ENCODE assay signal across 1 cellular context in the genomic region with DNA sequence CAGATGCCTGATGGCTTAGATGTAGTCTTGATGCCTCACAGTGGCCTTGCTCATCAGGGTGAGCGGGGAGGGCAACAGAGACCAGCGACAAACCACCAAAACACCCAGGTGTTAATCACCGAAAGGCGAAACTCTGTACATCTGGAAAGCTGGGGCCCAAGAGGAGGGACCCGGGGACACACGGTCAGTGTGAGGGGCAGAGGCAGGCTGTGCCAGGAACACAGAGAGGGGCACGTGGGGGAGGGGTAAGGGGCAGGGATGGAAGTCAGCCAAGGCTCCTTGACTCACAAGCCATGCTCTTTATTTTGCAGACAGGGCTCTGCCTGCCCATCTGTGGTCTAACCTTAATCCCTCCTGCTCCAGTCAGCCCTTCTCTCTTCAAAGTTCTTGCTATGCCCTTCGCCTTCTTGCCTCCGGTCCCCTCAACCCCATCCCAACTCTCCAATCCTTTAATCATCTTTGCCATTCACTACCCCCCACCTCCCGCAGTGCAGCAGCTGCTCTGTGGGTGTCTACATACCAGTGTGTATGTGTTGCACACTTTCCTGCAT.
TF ChIP-seq lines count a peak whose summit lies in the region.

No MANE protein-coding gene starts in this region.

TF ChIP-seq in GM12878, 131 proteins besides CTCF, POLR2A, EP300 and RAD21 (continued from another document):
- TF ChIP-seq, protein P1, sequence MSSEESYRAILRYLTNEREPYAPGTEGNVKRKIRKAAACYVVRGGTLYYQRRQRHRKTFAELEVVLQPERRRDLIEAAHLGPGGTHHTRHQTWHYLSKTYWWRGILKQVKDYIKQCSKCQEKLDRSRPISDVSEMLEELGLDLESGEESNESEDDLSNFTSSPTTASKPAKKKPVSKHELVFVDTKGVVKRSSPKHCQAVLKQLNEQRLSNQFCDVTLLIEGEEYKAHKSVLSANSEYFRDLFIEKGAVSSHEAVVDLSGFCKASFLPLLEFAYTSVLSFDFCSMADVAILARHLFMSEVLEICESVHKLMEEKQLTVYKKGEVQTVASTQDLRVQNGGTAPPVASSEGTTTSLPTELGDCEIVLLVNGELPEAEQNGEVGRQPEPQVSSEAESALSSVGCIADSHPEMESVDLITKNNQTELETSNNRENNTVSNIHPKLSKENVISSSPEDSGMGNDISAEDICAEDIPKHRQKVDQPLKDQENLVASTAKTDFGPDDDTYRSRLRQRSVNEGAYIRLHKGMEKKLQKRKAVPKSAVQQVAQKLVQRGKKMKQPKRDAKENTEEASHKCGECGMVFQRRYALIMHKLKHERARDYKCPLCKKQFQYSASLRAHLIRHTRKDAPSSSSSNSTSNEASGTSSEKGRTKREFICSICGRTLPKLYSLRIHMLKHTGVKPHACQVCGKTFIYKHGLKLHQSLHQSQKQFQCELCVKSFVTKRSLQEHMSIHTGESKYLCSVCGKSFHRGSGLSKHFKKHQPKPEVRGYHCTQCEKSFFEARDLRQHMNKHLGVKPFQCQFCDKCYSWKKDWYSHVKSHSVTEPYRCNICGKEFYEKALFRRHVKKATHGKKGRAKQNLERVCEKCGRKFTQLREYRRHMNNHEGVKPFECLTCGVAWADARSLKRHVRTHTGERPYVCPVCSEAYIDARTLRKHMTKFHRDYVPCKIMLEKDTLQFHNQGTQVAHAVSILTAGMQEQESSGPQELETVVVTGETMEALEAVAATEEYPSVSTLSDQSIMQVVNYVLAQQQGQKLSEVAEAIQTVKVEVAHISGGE (CRISPR knock-in tag; IDR thresholded peaks at IDR 0.05), result no peak
- TF ChIP-seq BACH1 (IDR thresholded peaks at IDR 0.05; ENCODE audit: borderline replicate concordance), result no peak
- TF ChIP-seq NR2C1 (IDR thresholded peaks at IDR 0.05), result no peak
- TF ChIP-seq ZNF207 (IDR thresholded peaks at IDR 0.05; ENCODE audit: borderline replicate concordance), result no peak
- TF ChIP-seq, protein P2, sequence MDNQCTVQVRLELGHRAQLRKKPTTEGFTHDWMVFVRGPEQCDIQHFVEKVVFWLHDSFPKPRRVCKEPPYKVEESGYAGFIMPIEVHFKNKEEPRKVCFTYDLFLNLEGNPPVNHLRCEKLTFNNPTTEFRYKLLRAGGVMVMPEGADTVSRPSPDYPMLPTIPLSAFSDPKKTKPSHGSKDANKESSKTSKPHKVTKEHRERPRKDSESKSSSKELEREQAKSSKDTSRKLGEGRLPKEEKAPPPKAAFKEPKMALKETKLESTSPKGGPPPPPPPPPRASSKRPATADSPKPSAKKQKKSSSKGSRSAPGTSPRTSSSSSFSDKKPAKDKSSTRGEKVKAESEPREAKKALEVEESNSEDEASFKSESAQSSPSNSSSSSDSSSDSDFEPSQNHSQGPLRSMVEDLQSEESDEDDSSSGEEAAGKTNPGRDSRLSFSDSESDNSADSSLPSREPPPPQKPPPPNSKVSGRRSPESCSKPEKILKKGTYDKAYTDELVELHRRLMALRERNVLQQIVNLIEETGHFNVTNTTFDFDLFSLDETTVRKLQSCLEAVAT (IDR thresholded peaks at IDR 0.05), result no peak
- TF ChIP-seq MTA2 (IDR thresholded peaks at IDR 0.05; ENCODE audit: low read depth), result 0 out of 2 replicates have a peak, but pooled peaks have one; percentile 38
- no peak for TF ChIP-seq SRF (IDR thresholded peaks at IDR 0.05; ENCODE audit: low read depth in 2 of 2, low read length in 2 of 2)
- TF ChIP-seq POLR2AphosphoS5 (IDR thresholded peaks at IDR 0.05; ENCODE audit: low read length), result no peak
- TF ChIP-seq TCF3 (IDR thresholded peaks at IDR 0.05; ENCODE audit: borderline replicate concordance, insufficient read depth, low read depth, low read length), result peak; percentile 67; the same call in 1 of the 2 replicates
- no peak for TF ChIP-seq IRF5 (IDR thresholded peaks at IDR 0.05; ENCODE audit: borderline replicate concordance)
- TF ChIP-seq BHLHE40 (IDR thresholded peaks at IDR 0.05; ENCODE audit: borderline replicate concordance in 1 of 2, low read depth in 2 of 2, low read length in 1 of 2), result no peak
- no peak for TF ChIP-seq ZNF384 (IDR thresholded peaks at IDR 0.05; ENCODE audit: borderline replicate concordance, low read depth, low read length)
- TF ChIP-seq EGR1 (IDR thresholded peaks at IDR 0.05; ENCODE audit: borderline replicate concordance in 1 of 2, low read depth in 2 of 2, low read length in 2 of 2), result no peak
- TF ChIP-seq RUNX3 (IDR thresholded peaks at IDR 0.05; ENCODE audit: low read length), result no peak
- peak; percentile 25; the same call in 1 of the 2 replicates for TF ChIP-seq IKZF1 (conservative IDR thresholded peaks at IDR 0.05)
- TF ChIP-seq TCF12 (IDR thresholded peaks at IDR 0.05; ENCODE audit: low read depth, low read length), result 0 out of 2 replicates have a peak, but pooled peaks have one; percentile 4
- TF ChIP-seq CHD2 (IDR thresholded peaks at IDR 0.05; ENCODE audit: borderline replicate concordance, low read depth, low read length), result no peak; the same call in 1 of the 2 replicates
- TF ChIP-seq STAT3 (IDR thresholded peaks at IDR 0.05; ENCODE audit: low read depth, low read length), result no peak
- TF ChIP-seq, protein P3, sequence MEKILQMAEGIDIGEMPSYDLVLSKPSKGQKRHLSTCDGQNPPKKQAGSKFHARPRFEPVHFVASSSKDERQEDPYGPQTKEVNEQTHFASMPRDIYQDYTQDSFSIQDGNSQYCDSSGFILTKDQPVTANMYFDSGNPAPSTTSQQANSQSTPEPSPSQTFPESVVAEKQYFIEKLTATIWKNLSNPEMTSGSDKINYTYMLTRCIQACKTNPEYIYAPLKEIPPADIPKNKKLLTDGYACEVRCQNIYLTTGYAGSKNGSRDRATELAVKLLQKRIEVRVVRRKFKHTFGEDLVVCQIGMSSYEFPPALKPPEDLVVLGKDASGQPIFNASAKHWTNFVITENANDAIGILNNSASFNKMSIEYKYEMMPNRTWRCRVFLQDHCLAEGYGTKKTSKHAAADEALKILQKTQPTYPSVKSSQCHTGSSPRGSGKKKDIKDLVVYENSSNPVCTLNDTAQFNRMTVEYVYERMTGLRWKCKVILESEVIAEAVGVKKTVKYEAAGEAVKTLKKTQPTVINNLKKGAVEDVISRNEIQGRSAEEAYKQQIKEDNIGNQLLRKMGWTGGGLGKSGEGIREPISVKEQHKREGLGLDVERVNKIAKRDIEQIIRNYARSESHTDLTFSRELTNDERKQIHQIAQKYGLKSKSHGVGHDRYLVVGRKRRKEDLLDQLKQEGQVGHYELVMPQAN (conservative IDR thresholded peaks at IDR 0.05), result no peak
- TF ChIP-seq SMAD5 (IDR thresholded peaks at IDR 0.05; ENCODE audit: low read depth), result no peak
- TF ChIP-seq TAF1 (IDR thresholded peaks at IDR 0.05; ENCODE audit: borderline replicate concordance, low read depth, low read length), result no peak
- no peak for TF ChIP-seq REST (IDR thresholded peaks at IDR 0.05; ENCODE audit: low read depth, low read length)
- no peak for TF ChIP-seq CREM (IDR thresholded peaks at IDR 0.05; ENCODE audit: low read depth)
- no peak for TF ChIP-seq MXI1 (IDR thresholded peaks at IDR 0.05; ENCODE audit: low read depth, low read length)
- no peak for TF ChIP-seq FOXK2 (IDR thresholded peaks at IDR 0.05)
- no peak for TF ChIP-seq IKZF2 (IDR thresholded peaks at IDR 0.05)
- no peak for TF ChIP-seq EZH2 (IDR thresholded peaks at IDR 0.05; ENCODE audit: borderline replicate concordance, control insufficient read depth, low read depth, low read length)
- TF ChIP-seq TBL1XR1 (IDR thresholded peaks at IDR 0.05; ENCODE audit: low read depth, low read length), result no peak
- TF ChIP-seq, protein P4, sequence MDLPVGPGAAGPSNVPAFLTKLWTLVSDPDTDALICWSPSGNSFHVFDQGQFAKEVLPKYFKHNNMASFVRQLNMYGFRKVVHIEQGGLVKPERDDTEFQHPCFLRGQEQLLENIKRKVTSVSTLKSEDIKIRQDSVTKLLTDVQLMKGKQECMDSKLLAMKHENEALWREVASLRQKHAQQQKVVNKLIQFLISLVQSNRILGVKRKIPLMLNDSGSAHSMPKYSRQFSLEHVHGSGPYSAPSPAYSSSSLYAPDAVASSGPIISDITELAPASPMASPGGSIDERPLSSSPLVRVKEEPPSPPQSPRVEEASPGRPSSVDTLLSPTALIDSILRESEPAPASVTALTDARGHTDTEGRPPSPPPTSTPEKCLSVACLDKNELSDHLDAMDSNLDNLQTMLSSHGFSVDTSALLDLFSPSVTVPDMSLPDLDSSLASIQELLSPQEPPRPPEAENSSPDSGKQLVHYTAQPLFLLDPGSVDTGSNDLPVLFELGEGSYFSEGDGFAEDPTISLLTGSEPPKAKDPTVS (IDR thresholded peaks at IDR 0.05; ENCODE audit: low read depth, low read length), result no peak
- TF ChIP-seq STAT1 (conservative IDR thresholded peaks at IDR 0.05), result no peak
- TF ChIP-seq EED (IDR thresholded peaks at IDR 0.05; ENCODE audit: low read depth), result 0 out of 2 replicates have a peak, but pooled peaks have one; percentile 15
